Comparison of ENCODE assay signal across 20 cellular contexts in the genomic region with DNA sequence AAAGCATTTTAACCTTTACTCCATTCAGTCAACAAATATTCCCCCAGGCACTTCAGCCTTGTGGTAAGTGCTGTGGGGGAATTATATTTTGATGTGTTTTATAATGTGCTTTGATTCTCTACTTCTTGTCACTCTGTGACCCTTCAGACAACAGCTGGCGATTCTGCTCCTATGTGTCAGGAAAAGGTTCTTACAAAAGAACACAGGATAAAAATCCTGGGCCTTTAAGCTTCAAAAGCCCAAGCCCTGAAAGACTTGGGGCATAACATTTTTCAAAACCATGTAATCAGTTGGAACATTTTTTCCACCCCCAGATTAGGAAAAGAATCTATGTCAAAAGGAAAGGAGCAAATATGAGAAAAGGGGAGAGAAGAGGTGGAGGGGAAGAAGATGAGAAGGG. TPM values are rescaled to one million over a fixed set of nuclear protein-coding genes. Genes with fewer than 3 reads are reported as not detected.
DNase-seq lines count a peak whose midpoint lies in the region; ATAC-seq and TF ChIP-seq lines count a peak whose summit lies in the region.
"Had no signal": no experiment of that assay in that cellular context is flagged by ENCODE, and none has a peak within 500 bp of the region (broad histone marks: within the 10 kb centered on the region; RNA-seq: fewer than 3 reads in every experiment).

No MANE protein-coding gene starts in this region.

- H3K79me2 ChIP-seq in neural progenitor cell (ENCODE audit: low read depth): no peaks in the 10 kb centered on the region

- H4K20me1 ChIP-seq in neural progenitor cell (ENCODE audit: low read depth): no peaks in the 10 kb centered on the region

- no peak for DNase-seq in AG04450 (ENCODE audit: low read depth, low spot score)
- peak; percentile 94 for DNase-seq in LHCN-M2 (ENCODE audit: low read depth)
- DNase-seq in choroid plexus epithelial cell (ENCODE audit: low read depth): peak; percentile 42
- no peak for DNase-seq in neural progenitor cell (ENCODE audit: low spot score)
- DNase-seq in CD8-positive, alpha-beta memory T cell: no peak
- DNase-seq in EL: no peak
- no peak for DNase-seq in activated CD8-positive, alpha-beta T cell treated with anti-CD3 and anti-CD28 coated beads, Interleukin-2, amount 10 ng/mL, durations not matched to agents 7 days and 5 days
- DNase-seq: activated CD4-positive, alpha-beta T cell treated with anti-CD3 and anti-CD28 coated beads for 1 hour; activated gamma-delta T cell; AML-193; GDM1; NCI-H1694 treated with DMSO at 0.1 percent for 48 hours; NCI-H446; SHP77; stimulated activated CD4-positive, alpha-beta T cell treated with anti-CD3 and anti-CD28 coated beads, Interleukin-2, amount 100 ng/mL, for 24 hours; T1000 had no signal

- TF ChIP-seq CTCF in AG04450 (IDR thresholded peaks at IDR 0.05; ENCODE audit: low read depth, low read length): no peak
- TF ChIP-seq CTCF in choroid plexus epithelial cell (conservative IDR thresholded peaks at IDR 0.05; ENCODE audit: low read depth, low read length): no peak
- no peak for TF ChIP-seq CTCF in neural progenitor cell (IDR thresholded peaks at IDR 0.05)

- no peaks in the 10 kb centered on the region for H3K9me3 Mint-ChIP-seq in neural progenitor cell
- H3K9me3 Mint-ChIP-seq in CD8-positive, alpha-beta memory T cell: no peaks in the 10 kb centered on the region
- no peaks in the 10 kb centered on the region for H3K9me3 Mint-ChIP-seq in activated CD8-positive, alpha-beta T cell treated with anti-CD3 and anti-CD28 coated beads, Interleukin-2, amount 10 ng/mL, durations not matched to agents 7 days and 5 days (ENCODE audit: insufficient read depth)
- H3K9me3 Mint-ChIP-seq: dendritic cell treated with granulocyte-macrophage colony-stimulating factor and Interleukin-4, amounts not matched to agents 40 ng/mL and 50 ng/mL, for 4 days had no signal

- no peak for ATAC-seq in activated CD8-positive, alpha-beta T cell treated with anti-CD3 and anti-CD28 coated beads, Interleukin-2, amount 10 ng/mL, durations not matched to agents 7 days and 5 days
- no peak for ATAC-seq in HG02884 (IDR thresholded peaks at IDR 0.05; ENCODE audit: unreplicated experiment)
- ATAC-seq: sciatic nerve had no signal

- CTCF ChIA-PET in AG04450 (lab: Charles Lee): no interaction called here
- CTCF ChIA-PET in CD8-positive, alpha-beta memory T cell (lab: Charles Lee): interaction anchor here (0.7 kb wide), 1 partner anchor 12 kb away, joined by 3 read pairs; no protein-coding TSS in a partner anchor
- CTCF ChIA-PET in activated CD8-positive, alpha-beta T cell treated with anti-CD3 and anti-CD28 coated beads, Interleukin-2, amount 10 ng/mL, durations not matched to agents 7 days and 5 days (lab: Charles Lee): interaction anchor here (0.9 to 1.1 kb wide), 2 partner anchors 55 to 200 kb away, joined by 3 to 4 read pairs; partner anchors contain the start of genes ARMC10 and FBXL13

- no peaks in the 10 kb centered on the region for H3K9me3 ChIP-seq in AG04450 (ENCODE audit: control insufficient read depth, insufficient read depth, low read length)
- H3K9me3 ChIP-seq in neural progenitor cell (ENCODE audit: low read depth): no peaks in the 10 kb centered on the region
- no peaks in the 10 kb centered on the region for H3K9me3 ChIP-seq in CD8-positive, alpha-beta memory T cell (ENCODE audit: low read length)

- no peaks in the 10 kb centered on the region for H3K36me3 ChIP-seq in neural progenitor cell
- H3K36me3 ChIP-seq in CD8-positive, alpha-beta memory T cell (ENCODE audit: insufficient read depth, low read length): no peaks in the 10 kb centered on the region

- POLR2A ChIA-PET in AG04450 (lab: Yijun Ruan, JAX): interaction anchor here (2.0 to 2.3 kb wide), 3 partner anchors 16 to 39 kb away, joined by 6 to 17 read pairs (median 6); partner anchors contain the start of gene LRRC17
- POLR2A ChIA-PET in CD8-positive, alpha-beta memory T cell (lab: Charles Lee): no interaction called here
- POLR2A ChIA-PET in activated CD8-positive, alpha-beta T cell treated with anti-CD3 and anti-CD28 coated beads, Interleukin-2, amount 10 ng/mL, durations not matched to agents 7 days and 5 days (lab: Charles Lee): no interaction called here

- no peaks in the 10 kb centered on the region for H3F3A ChIP-seq in neural progenitor cell (ENCODE audit: low read depth)

- H3K27ac Mint-ChIP-seq in neural progenitor cell: peak overlapping the region; percentile 50
- peak overlapping the region in 1 of 8 donors; percentile 11 for H3K27ac Mint-ChIP-seq in CD8-positive, alpha-beta memory T cell
- H3K27ac Mint-ChIP-seq in activated CD8-positive, alpha-beta T cell treated with anti-CD3 and anti-CD28 coated beads, Interleukin-2, amount 10 ng/mL, durations not matched to agents 7 days and 5 days: no peak overlapping the region
- H3K27ac Mint-ChIP-seq: dendritic cell treated with granulocyte-macrophage colony-stimulating factor and Interleukin-4, amounts not matched to agents 40 ng/mL and 50 ng/mL, for 4 days had no signal

- no peaks in the 10 kb centered on the region for H3K27me3 Mint-ChIP-seq in neural progenitor cell (ENCODE audit: insufficient read depth, low read depth)
- H3K27me3 Mint-ChIP-seq in CD8-positive, alpha-beta memory T cell: peaks cover 0 to 2% of the 10 kb centered on the region in 2 donors
- H3K27me3 Mint-ChIP-seq in activated CD8-positive, alpha-beta T cell treated with anti-CD3 and anti-CD28 coated beads, Interleukin-2, amount 10 ng/mL, durations not matched to agents 7 days and 5 days (ENCODE audit: low read depth): no peaks in the 10 kb centered on the region
- H3K27me3 Mint-ChIP-seq: dendritic cell treated with granulocyte-macrophage colony-stimulating factor and Interleukin-4, amounts not matched to agents 40 ng/mL and 50 ng/mL, for 4 days had no signal

- no peak overlapping the region for H3K9ac ChIP-seq in neural progenitor cell

- H2AFZ ChIP-seq in neural progenitor cell (replicated peaks): no peak overlapping the region

- no peaks in the 10 kb centered on the region for H3K27me3 ChIP-seq in AG04450 (ENCODE audit: control insufficient read depth, insufficient read depth, low read length)
- no peaks in the 10 kb centered on the region for H3K27me3 ChIP-seq in neural progenitor cell
- H3K27me3 ChIP-seq in CD8-positive, alpha-beta memory T cell (ENCODE audit: insufficient read depth, low read length, poor library complexity, severe bottlenecking): no peaks in the 10 kb centered on the region

- H3K4me2 ChIP-seq in neural progenitor cell: no peak overlapping the region

- no peaks in the 10 kb centered on the region for H3K4me1 ChIP-seq in neural progenitor cell
- no peaks in the 10 kb centered on the region for H3K4me1 ChIP-seq in CD8-positive, alpha-beta memory T cell (ENCODE audit: insufficient read depth, low read length)

- no peaks in the 10 kb centered on the region for H3K4me1 Mint-ChIP-seq in neural progenitor cell
- H3K4me1 Mint-ChIP-seq in CD8-positive, alpha-beta memory T cell: peaks cover 4 to 10% (median 10%) of the 10 kb centered on the region in 3 donors
- H3K4me1 Mint-ChIP-seq in activated CD8-positive, alpha-beta T cell treated with anti-CD3 and anti-CD28 coated beads, Interleukin-2, amount 10 ng/mL, durations not matched to agents 7 days and 5 days (ENCODE audit: low read depth): peaks cover 22% of the 10 kb centered on the region

- H3K4me3 Mint-ChIP-seq in neural progenitor cell: no peak overlapping the region
- H3K4me3 Mint-ChIP-seq in CD8-positive, alpha-beta memory T cell: no peak overlapping the region
- H3K4me3 Mint-ChIP-seq in activated CD8-positive, alpha-beta T cell treated with anti-CD3 and anti-CD28 coated beads, Interleukin-2, amount 10 ng/mL, durations not matched to agents 7 days and 5 days: no peak overlapping the region
- H3K4me3 Mint-ChIP-seq: dendritic cell treated with granulocyte-macrophage colony-stimulating factor and Interleukin-4, amounts not matched to agents 40 ng/mL and 50 ng/mL, for 4 days had no signal

- H3K27ac ChIP-seq in AG04450 (ENCODE audit: low read depth, low read length) (peak overlapping the region; percentile 89), neural progenitor cell (no peak overlapping the region)
- H3K27ac ChIP-seq in CD8-positive, alpha-beta memory T cell (ENCODE audit: low read depth, low read length): no peak overlapping the region

- H3K36me3 Mint-ChIP-seq in neural progenitor cell: no peaks in the 10 kb centered on the region
- H3K36me3 Mint-ChIP-seq in CD8-positive, alpha-beta memory T cell: peaks cover 0 to 7% (median 7%) of the 10 kb centered on the region in 3 donors
- no peaks in the 10 kb centered on the region for H3K36me3 Mint-ChIP-seq in activated CD8-positive, alpha-beta T cell treated with anti-CD3 and anti-CD28 coated beads, Interleukin-2, amount 10 ng/mL, durations not matched to agents 7 days and 5 days (ENCODE audit: low read depth)

- H3K4me3 ChIP-seq in AG04450 (ENCODE audit: low read depth, low read length) (no peak overlapping the region), choroid plexus epithelial cell (ENCODE audit: low read depth, low read length) (no peak overlapping the region), neural progenitor cell (no peak overlapping the region)
- H3K4me3 ChIP-seq in CD8-positive, alpha-beta memory T cell (ENCODE audit: low read length): no peak overlapping the region
- H3K4me3 ChIP-seq: GM12878 had no signal

RNA-seq across cellular contexts. Expression of gene LRRC17, which starts 37.8 kb away (rescaled TPM):
- 813 and 964 TPM in 2 replicates for polyA plus RNA-seq in AG04450 (2011; rRNA removed)
- polyA minus RNA-seq in AG04450 (2011; rRNA and poly(A)+ RNA removed): 234 and 241 TPM in 2 replicates
- 1,139 and 1,308 TPM in 2 replicates for total RNA-seq in LHCN-M2 (2014; rRNA removed)
- polyA plus RNA-seq in LHCN-M2 (2012): 473 TPM
- total RNA-seq in neural progenitor cell (ENCODE audit: low replicate concordance): 4.3 and 4.6 TPM in 2 replicates
- total RNA-seq in CD8-positive, alpha-beta memory T cell: not detected
- not detected for polyA plus RNA-seq in CD8-positive, alpha-beta memory T cell
- total RNA-seq in activated CD8-positive, alpha-beta T cell treated with anti-CD3 and anti-CD28 coated beads, Interleukin-2, amount 10 ng/mL, durations not matched to agents 7 days and 5 days: under 1 TPM in 1 of 2 experiments, not detected in 1; 0.21 TPM

Comparison
In these comparisons a context has a peak if more than half of its experiments do, and no peak if none do; other contexts are left out.
1. DNase-seq: peak in LHCN-M2 (single experiment) and choroid plexus epithelial cell (single experiment); none in AG04450 (single experiment), neural progenitor cell (single experiment), CD8-positive, alpha-beta memory T cell (0 of 5), EL (single experiment) and activated CD8-positive, alpha-beta T cell treated with anti-CD3 and anti-CD28 coated beads, Interleukin-2, amount 10 ng/mL, durations not matched to agents 7 days and 5 days (single experiment).
2. RNA of gene LRRC17, which starts 37.8 kb away (total RNA-seq): 1,139 to 1,308 TPM in LHCN-M2; 4.3 to 4.6 TPM in neural progenitor cell, 0.21 TPM in activated CD8-positive, alpha-beta T cell treated with anti-CD3 and anti-CD28 coated beads, Interleukin-2, amount 10 ng/mL, durations not matched to agents 7 days and 5 days and not detected in CD8-positive, alpha-beta memory T cell; every median in the first group is over 100 times any median in the second.